ENCODE assay signal across 8 cellular contexts in genomic region chrX:5876984-5877655, GRCh38.
DNase-seq lines count a peak whose midpoint lies in the region; ATAC-seq and TF ChIP-seq lines count a peak whose summit lies in the region.

No MANE protein-coding gene starts in this region.

- peaks cover 20% of the 10 kb centered on the region for H3K27me3 ChIP-seq in PC-3 (ENCODE audit: low read length)

- no peaks in the 10 kb centered on the region for H3K36me3 ChIP-seq in PC-3 (ENCODE audit: low read depth, low read length)

- no peaks in the 10 kb centered on the region for H3K4me1 Mint-ChIP-seq in activated T-helper 2 cell treated with anti-CD3 and anti-CD28 coated beads, Interferon-gamma antibody, Interleukin-2, Interleukin-4, amounts not matched to agents 10 μg/mL and 5 μg/mL and 100 μg/mL, durations not matched to agents 14 hours and 24 hours and 36 hours (ENCODE audit: low read depth)

- no peaks in the 10 kb centered on the region for H3K9me3 ChIP-seq in PC-3 (ENCODE audit: low read length)

- no peaks in the 10 kb centered on the region for H3K36me3 Mint-ChIP-seq in activated T-helper 2 cell treated with anti-CD3 and anti-CD28 coated beads, Interferon-gamma antibody, Interleukin-2, Interleukin-4, amounts not matched to agents 10 μg/mL and 5 μg/mL and 100 μg/mL, durations not matched to agents 14 hours and 24 hours and 36 hours (ENCODE audit: low read depth)

- no peak overlapping the region for H3K4me3 Mint-ChIP-seq in activated T-helper 2 cell treated with anti-CD3 and anti-CD28 coated beads, Interferon-gamma antibody, Interleukin-2, Interleukin-4, amounts not matched to agents 10 μg/mL and 5 μg/mL and 100 μg/mL, durations not matched to agents 14 hours and 24 hours and 36 hours (ENCODE audit: low read depth)

- intact Hi-C loops in PC-3 (cut with micrococcal nuclease), result loop anchor here (5.0 kb wide), 1 partner anchor 1915 kb away; no protein-coding TSS in a partner anchor
- intact Hi-C loops in activated T-helper 2 cell treated with anti-CD3 and anti-CD28 coated beads, Interferon-gamma antibody, Interleukin-2, Interleukin-4, amounts not matched to agents 10 μg/mL and 5 μg/mL and 100 μg/mL, durations not matched to agents 14 hours and 24 hours and 36 hours (cut with micrococcal nuclease), result no loop called here

- H3K4me1 ChIP-seq in PC-3 (ENCODE audit: insufficient read depth, low read length), result no peaks in the 10 kb centered on the region

- CTCF ChIA-PET in PC-3 (lab: Charles Lee), result interaction anchor here (0.6 kb wide), 1 partner anchor 1864 kb away, joined by 3 read pairs; no protein-coding TSS in a partner anchor

- no peak overlapping the region for H3K27ac Mint-ChIP-seq in activated T-helper 2 cell treated with anti-CD3 and anti-CD28 coated beads, Interferon-gamma antibody, Interleukin-2, Interleukin-4, amounts not matched to agents 10 μg/mL and 5 μg/mL and 100 μg/mL, durations not matched to agents 14 hours and 24 hours and 36 hours

- H3F3A ChIP-seq in PC-3 (ENCODE audit: low read length, unreplicated experiment), result no peaks in the 10 kb centered on the region

- H3K27ac ChIP-seq in 22Rv1, result no peak overlapping the region
- no peak overlapping the region for H3K27ac ChIP-seq in PC-3 (ENCODE audit: low read length)

- peak; percentile 72 for TF ChIP-seq CTCF in 22Rv1 (IDR thresholded peaks at IDR 0.05)
- TF ChIP-seq CTCF in GM12875 (IDR thresholded peaks at IDR 0.05; ENCODE audit: borderline replicate concordance, insufficient read depth, low read depth, low read length), result peak; percentile 64
- peak; percentile 68 for TF ChIP-seq CTCF in PC-3 (conservative IDR thresholded peaks at IDR 0.05; ENCODE audit: low read depth, low read length)

- peak; percentile 47 for DNase-seq in PC-3
- peak; percentile 12 for DNase-seq in iPS-NIHi11 (ENCODE audit: low spot score)
- DNase-seq in activated T-helper 2 cell treated with anti-CD3 and anti-CD28 coated beads, Interferon-gamma antibody, Interleukin-2, Interleukin-4, amounts not matched to agents 10 μg/mL and 5 μg/mL and 100 μg/mL, durations not matched to agents 14 hours and 24 hours and 36 hours (ENCODE audit: low spot score), result no peak

- ATAC-seq in PC-3 (no peak; the same call in 1 of the 2 replicates), HG03280 (IDR thresholded peaks at IDR 0.05; ENCODE audit: unreplicated experiment) (no peak), HG03442 (IDR thresholded peaks at IDR 0.05; ENCODE audit: unreplicated experiment) (no peak)
- ATAC-seq in activated CD4-positive, CD25-positive, alpha-beta regulatory T cell treated with anti-CD3 and anti-CD28 coated beads, Interleukin-2, amount 50 U/mL, for 24 hours, result no peak

- no peaks in the 10 kb centered on the region for H3K9me3 Mint-ChIP-seq in activated T-helper 2 cell treated with anti-CD3 and anti-CD28 coated beads, Interferon-gamma antibody, Interleukin-2, Interleukin-4, amounts not matched to agents 10 μg/mL and 5 μg/mL and 100 μg/mL, durations not matched to agents 14 hours and 24 hours and 36 hours

- BruUV-seq in PC-3 (replicated peaks; lab: Mats Ljungman, UMichigan), result no TSS peak

- no peak overlapping the region for H3K9ac ChIP-seq in PC-3 (ENCODE audit: low read length)

- H4K20me1 ChIP-seq in PC-3 (ENCODE audit: low read length), result no peaks in the 10 kb centered on the region

- H2AFZ ChIP-seq in PC-3 (ENCODE audit: low read length), result no peak overlapping the region

- no peaks in the 10 kb centered on the region for H3K79me2 ChIP-seq in PC-3 (ENCODE audit: low read length)

- no peak overlapping the region for H3K4me2 ChIP-seq in PC-3 (ENCODE audit: low read length)

- H3K27me3 Mint-ChIP-seq in activated T-helper 2 cell treated with anti-CD3 and anti-CD28 coated beads, Interferon-gamma antibody, Interleukin-2, Interleukin-4, amounts not matched to agents 10 μg/mL and 5 μg/mL and 100 μg/mL, durations not matched to agents 14 hours and 24 hours and 36 hours (ENCODE audit: low read depth), result no peaks in the 10 kb centered on the region

- H3K9me2 ChIP-seq in PC-3 (replicated peaks; ENCODE audit: low read length), result no peaks in the 10 kb centered on the region

- POLR2A ChIA-PET in PC-3 (lab: Charles Lee; ENCODE audit: unreplicated experiment), result no interaction called here

- H3K4me3 ChIP-seq in GM12875 (ENCODE audit: low read depth, low read length), result no peak overlapping the region
- H3K4me3 ChIP-seq in PC-3 (ENCODE audit: low read length), result no peak overlapping the region
